ENCODE assay signal across 24 cellular contexts in the genomic region with DNA sequence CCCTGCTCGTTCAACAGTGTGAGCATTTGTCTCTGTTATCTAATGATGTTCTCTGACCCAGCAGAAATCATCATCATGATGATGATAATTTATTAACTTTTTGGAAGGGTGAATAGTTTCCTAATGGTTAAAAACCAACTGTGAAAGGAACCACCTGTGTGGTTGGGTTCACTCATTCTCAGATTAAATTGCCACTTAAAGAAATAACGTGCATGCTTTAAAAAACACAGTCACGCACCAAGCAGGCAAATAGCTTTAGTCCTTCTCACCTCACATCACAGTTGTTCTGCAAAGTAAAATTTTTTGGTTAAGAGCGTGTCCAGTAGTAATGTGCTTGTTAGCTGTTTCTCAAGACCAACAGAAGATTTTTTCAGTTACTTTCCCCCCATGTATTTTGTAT. TPM values are rescaled to one million over a fixed set of nuclear protein-coding genes. Genes with fewer than 3 reads are reported as not detected.
"Had no signal": no experiment of that assay in that cellular context is flagged by ENCODE, and none has a peak within 500 bp of the region (broad histone marks: within the 10 kb centered on the region; RNA-seq: fewer than 3 reads in every experiment).

No MANE protein-coding gene starts in this region.

- H3K9ac ChIP-seq: SK-N-SH had no signal

- H3K27ac Mint-ChIP-seq: T-helper 17 cell had no signal

- DNase-seq: KBM-7; MV-4-11; NCI-H1048; NCI-H1436; NCI-H187 treated with DMSO at 0.1 percent for 48 hours; NCI-H2029 treated with DMSO at 0.1 percent for 48 hours; NCI-H2171; NCI-H226; NCI-H446; NCI-H510A treated with DMSO at 0.1 percent for 48 hours; NCI-H526; NCI-H82; NK-92 treated with Interleukin-12 subunit alpha and Interleukin-12 subunit beta, amount 100 ng/mL, for 24 hours; PC-3; SK-N-SH; T-helper 1 cell; T-helper 17 cell had no signal

- H3K4me3 Mint-ChIP-seq: T-helper 17 cell had no signal

- H3K9me3 ChIP-seq: SK-N-SH had no signal

- H3K9me2 ChIP-seq: SK-N-SH had no signal

- H3K27ac ChIP-seq: RWPE1 had no signal

- ATAC-seq: Panc1, PC-3, T-helper 17 cell had no signal

- H3K4me2 ChIP-seq: SK-N-SH had no signal

RNA-seq across cellular contexts. Expression of a gene that starts 19.8 kb away (rescaled TPM):
- total RNA-seq: HT-29, LHCN-M2, MCF 10A, OCI-LY7, SK-MEL-5, T-helper 17 cell had no signal
- polyA plus RNA-seq: SK-N-SH had no signal
